ENCODE assay signal across 17 cellular contexts in the genomic region with DNA sequence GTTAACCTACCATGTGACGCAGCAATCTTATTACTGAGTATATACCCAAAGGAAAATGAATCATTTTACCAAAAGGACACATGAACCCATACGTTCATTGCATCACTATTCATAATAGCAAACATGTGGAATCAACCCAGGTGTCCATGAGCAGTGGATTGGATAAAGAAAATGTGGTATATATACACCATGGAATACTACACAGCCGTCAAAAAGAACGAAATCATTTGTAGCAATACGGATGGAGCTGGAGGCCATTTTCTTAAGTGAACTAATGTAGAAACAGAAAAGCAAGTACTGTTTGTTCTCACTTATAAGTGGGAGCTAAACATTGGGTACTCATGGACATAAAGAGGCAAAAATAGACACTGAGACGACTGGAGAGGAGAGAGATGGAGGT. TPM values are rescaled to one million over a fixed set of nuclear protein-coding genes. Genes with fewer than 3 reads are reported as not detected.
DNase-seq lines count a peak whose midpoint lies in the region; ATAC-seq and TF ChIP-seq lines count a peak whose summit lies in the region.
"Had no signal": no experiment of that assay in that cellular context is flagged by ENCODE, and none has a peak within 500 bp of the region (broad histone marks: within the 10 kb centered on the region; RNA-seq: fewer than 3 reads in every experiment).

No MANE protein-coding gene starts in this region.

- peaks cover 4% of the 10 kb centered on the region for H3K36me3 Mint-ChIP-seq in WTC11
- H3K36me3 Mint-ChIP-seq in activated naive CD4-positive, alpha-beta T cell treated with anti-CD3 and anti-CD28 coated beads, Interleukin-2, amount 10 ng/mL, durations not matched to agents 7 days and 5 days, result no peaks in the 10 kb centered on the region
- H3K36me3 Mint-ChIP-seq: CD14-positive monocyte; CD4-positive, alpha-beta memory T cell; IgD-negative memory B cell had no signal

- dilution Hi-C loops in IMR-90 (cut with HindIII; ENCODE audit: low sequenced_read_pairs, unreplicated experiment), result no loop called here

- H4K20me1 ChIP-seq in IMR-90 (ENCODE audit: insufficient read depth, low read length), result no peaks in the 10 kb centered on the region

- POLR2A ChIA-PET in IMR-90 (lab: Charles Lee; ENCODE audit: unreplicated experiment) (no interaction called here), WTC11 (lab: Charles Lee) (no interaction called here)

- no peak overlapping the region for H2BK5ac ChIP-seq in IMR-90 (ENCODE audit: low read depth, low read length, poor library complexity, severe bottlenecking)

- TF ChIP-seq CTCF in C4-2B (conservative IDR thresholded peaks at IDR 0.05) (no peak), IMR-90 (conservative IDR thresholded peaks at IDR 0.05; ENCODE audit: low read depth, low read length) (no peak), WTC11 (IDR thresholded peaks at IDR 0.05) (no peak), epithelial cell of esophagus (IDR thresholded peaks at IDR 0.05; ENCODE audit: insufficient read depth, low read depth, low read length, missing control alignments) (no peak), adrenal gland (IDR thresholded peaks at IDR 0.05) (no peak)

- H3K4me3 ChIP-seq in IMR-90 (ENCODE audit: insufficient read depth, low read depth, low read length), result no peak overlapping the region
- H3K4me3 ChIP-seq in epithelial cell of esophagus (ENCODE audit: low read length), result no peak overlapping the region
- H3K4me3 ChIP-seq in adrenal gland, result no peak overlapping the region
- H3K4me3 ChIP-seq: HAP-1 had no signal

- peaks cover 14% of the 10 kb centered on the region for H3K9me1 ChIP-seq in IMR-90 (ENCODE audit: insufficient read depth, low read length)

- no peak overlapping the region for H3K18ac ChIP-seq in IMR-90 (ENCODE audit: low read depth, low read length)

- no peak overlapping the region for H3K4me3 Mint-ChIP-seq in WTC11
- H3K4me3 Mint-ChIP-seq in activated naive CD4-positive, alpha-beta T cell treated with anti-CD3 and anti-CD28 coated beads, Interleukin-2, amount 10 ng/mL, durations not matched to agents 7 days and 5 days, result no peak overlapping the region
- H3K4me3 Mint-ChIP-seq: CD14-positive monocyte; CD4-positive, alpha-beta memory T cell; IgD-negative memory B cell had no signal

- no peak overlapping the region for H2AFZ ChIP-seq in IMR-90 (replicated peaks; ENCODE audit: low read length, poor library complexity)

- no peak overlapping the region for H3K9ac ChIP-seq in IMR-90 (ENCODE audit: low read depth, low read length)

- in situ Hi-C loops in IMR-90 (cut with MboI; ENCODE audit: low sequenced_read_pairs), result no loop called here

- no peak overlapping the region for H3K4ac ChIP-seq in IMR-90 (ENCODE audit: low read depth, low read length)

- H2BK20ac ChIP-seq in IMR-90 (ENCODE audit: low read depth, low read length), result no peak overlapping the region

- H3K36me3 ChIP-seq in IMR-90 (ENCODE audit: control insufficient read depth, insufficient read depth, low read length), result no peaks in the 10 kb centered on the region
- H3K36me3 ChIP-seq in adrenal gland (replicated peaks in 1 of 2), result no peaks in the 10 kb centered on the region
- H3K36me3 ChIP-seq: HAP-1 had no signal

- H3K27ac ChIP-seq in C4-2B (peak overlapping the region; percentile 67), IMR-90 (ENCODE audit: insufficient read depth, low read length) (no peak overlapping the region), adrenal gland (no peak overlapping the region)
- H3K27ac ChIP-seq: HL-60 had no signal

- ATAC-seq in IMR-90 (ENCODE audit: low read depth), result no peak
- ATAC-seq in WTC11, result no peak
- no peak for ATAC-seq in HG03139 (IDR thresholded peaks at IDR 0.05; ENCODE audit: unreplicated experiment)
- ATAC-seq in GM18511 (IDR thresholded peaks at IDR 0.05; ENCODE audit: unreplicated experiment), result no peak

- H4K8ac ChIP-seq in IMR-90 (ENCODE audit: low read depth in 2 of 2, low read length in 2 of 2), result no peak overlapping the region

- no peak for TF ChIP-seq RAD21 in IMR-90 (IDR thresholded peaks at IDR 0.05; ENCODE audit: low read length)

- H3K9me3 ChIP-seq in IMR-90 (ENCODE audit: control insufficient read depth, insufficient read depth, low read length), result no peaks in the 10 kb centered on the region
- no peaks in the 10 kb centered on the region for H3K9me3 ChIP-seq in adrenal gland (replicated peaks in 1 of 3)
- H3K9me3 ChIP-seq: HAP-1 had no signal

- H4K5ac ChIP-seq in IMR-90 (ENCODE audit: low read depth, low read length), result no peak overlapping the region

- H3K4me2 ChIP-seq in IMR-90 (ENCODE audit: low read depth, low read length), result no peak overlapping the region

- H2AK9ac ChIP-seq in IMR-90 (replicated peaks; ENCODE audit: low read depth, low read length, poor library complexity), result no peak overlapping the region

- H2BK120ac ChIP-seq in IMR-90 (ENCODE audit: low read depth, low read length), result no peak overlapping the region

- H3K23ac ChIP-seq in IMR-90 (ENCODE audit: low read depth, low read length), result no peak overlapping the region

- H3K27me3 Mint-ChIP-seq in WTC11 (ENCODE audit: low read depth), result no peaks in the 10 kb centered on the region
- H3K27me3 Mint-ChIP-seq in activated naive CD4-positive, alpha-beta T cell treated with anti-CD3 and anti-CD28 coated beads, Interleukin-2, amount 10 ng/mL, durations not matched to agents 7 days and 5 days, result peaks cover 10% of the 10 kb centered on the region

- CTCF ChIA-PET in IMR-90 (lab: Yijun Ruan, JAX), result interaction anchor here (0.6 to 1.4 kb wide), 3 partner anchors 11 to 66 kb away, joined by 3 to 5 read pairs (median 4); no protein-coding TSS in a partner anchor
- CTCF ChIA-PET in WTC11 (lab: Charles Lee), result interaction anchor here (0.6 to 1.9 kb wide), 7 partner anchors 9 to 100 kb away, joined by 3 to 14 read pairs (median 4); no protein-coding TSS in a partner anchor
- CTCF ChIA-PET in activated naive CD4-positive, alpha-beta T cell treated with anti-CD3 and anti-CD28 coated beads, Interleukin-2, amount 10 ng/mL, durations not matched to agents 7 days and 5 days (lab: Charles Lee), result no interaction called here

- peaks cover 14% of the 10 kb centered on the region for H3K4me1 Mint-ChIP-seq in WTC11
- H3K4me1 Mint-ChIP-seq in activated naive CD4-positive, alpha-beta T cell treated with anti-CD3 and anti-CD28 coated beads, Interleukin-2, amount 10 ng/mL, durations not matched to agents 7 days and 5 days, result no peaks in the 10 kb centered on the region
- H3K4me1 Mint-ChIP-seq: CD4-positive, alpha-beta memory T cell had no signal

- H3K4me1 ChIP-seq in IMR-90 (ENCODE audit: control insufficient read depth, insufficient read depth, low read length) (peaks cover 25% of the 10 kb centered on the region), adrenal gland (replicated peaks in 1 of 2) (no peaks in the 10 kb centered on the region)
- H3K4me1 ChIP-seq: HAP-1 had no signal

- 0 out of 2 replicates have a peak overlapping the region, but pooled peaks have one; percentile 9 for H2AK5ac ChIP-seq in IMR-90 (ENCODE audit: low read depth, low read length)

- H3K79me1 ChIP-seq in IMR-90 (ENCODE audit: low read depth in 1 of 2, low read length in 2 of 2), result no peaks in the 10 kb centered on the region

- H3K56ac ChIP-seq in IMR-90 (ENCODE audit: extremely low read depth, insufficient read depth, low read length), result no peak overlapping the region

- H3K27ac Mint-ChIP-seq in WTC11, result no peak overlapping the region
- no peak overlapping the region for H3K27ac Mint-ChIP-seq in activated naive CD4-positive, alpha-beta T cell treated with anti-CD3 and anti-CD28 coated beads, Interleukin-2, amount 10 ng/mL, durations not matched to agents 7 days and 5 days
- H3K27ac Mint-ChIP-seq: CD14-positive monocyte; CD4-positive, alpha-beta memory T cell; IgD-negative memory B cell had no signal

- WGBS in IMR-90 (ENCODE audit: extremely low coverage in 2 of 2, insufficient read length in 1 of 2), 2 experiments, result no CpG with 5 or more reads among the region's 6 CpGs
- 92 to 95% (median 93%) methylated on average over 6 of the region's 6 CpGs for whole genome bisulfite sequencing in adrenal gland, 4 donors

- DNase-seq in IMR-90, result no peak
- no peak for DNase-seq in WTC11 (ENCODE audit: low spot score)
- DNase-seq in epithelial cell of esophagus (ENCODE audit: low read depth), result peak; percentile 20
- DNase-seq in activated naive CD4-positive, alpha-beta T cell treated with anti-CD3 and anti-CD28 coated beads, Interleukin-2, amount 10 ng/mL, durations not matched to agents 7 days and 5 days, result no peak
- no peak for DNase-seq in adrenal gland
- DNase-seq: AML-193; CD4-positive, alpha-beta memory T cell; DMS79 treated with DMSO at 0.1 percent for 48 hours; GF-D8; KG1 had no signal

- H3K9me3 Mint-ChIP-seq in WTC11, result peaks cover 4% of the 10 kb centered on the region
- H3K9me3 Mint-ChIP-seq in activated naive CD4-positive, alpha-beta T cell treated with anti-CD3 and anti-CD28 coated beads, Interleukin-2, amount 10 ng/mL, durations not matched to agents 7 days and 5 days, result no peaks in the 10 kb centered on the region
- H3K9me3 Mint-ChIP-seq: CD14-positive monocyte; CD4-positive, alpha-beta memory T cell; IgD-negative memory B cell had no signal

- TF ChIP-seq POLR2A in IMR-90 (IDR thresholded peaks at IDR 0.05; ENCODE audit: low read depth, low read length) (no peak), adrenal gland (IDR thresholded peaks at IDR 0.05) (no peak)

- H3K14ac ChIP-seq in IMR-90 (replicated peaks; ENCODE audit: low read depth, low read length), result no peak overlapping the region

- intact Hi-C loops in IMR-90 (cut with micrococcal nuclease) (no loop called here), adrenal gland (cut with DNase I) (no loop called here)

- no peak overlapping the region for H2BK15ac ChIP-seq in IMR-90 (ENCODE audit: low read depth, low read length)

- no peak overlapping the region for H4K91ac ChIP-seq in IMR-90 (ENCODE audit: insufficient read depth, low read depth, low read length)

- no peaks in the 10 kb centered on the region for H3K27me3 ChIP-seq in IMR-90 (ENCODE audit: control insufficient read depth, insufficient read depth, low read length)
- no peaks in the 10 kb centered on the region for H3K27me3 ChIP-seq in adrenal gland

- BruUV-seq in IMR-90 (replicated peaks; lab: Mats Ljungman, UMichigan), result no TSS peak

TF ChIP-seq in WTC11, 78 proteins besides CTCF, POLR2A, EP300 and RAD21 (continues in another document):
- TF ChIP-seq SMAD4 (CRISPR knock-in tag; IDR thresholded peaks at IDR 0.05), result no peak

RNA-seq across cellular contexts. Expression of gene TBPL1, which starts 44.2 kb away (rescaled TPM):
- total RNA-seq in IMR-90 (2012; rRNA removed) (25.6 and 38.3 TPM in 2 replicates), WTC11 (2021) (39.8 to 44.0 TPM (median 42.1 TPM) in 3 replicates), adrenal gland (10 to 100 TPM in 6 of 8 donors, 1 to 10 TPM in 2; 5.1 to 18.7 (median 13.6) TPM)
- polyA plus RNA-seq in IMR-90 (2012; rRNA removed) (32.5 and 34.0 TPM in 2 replicates), adrenal gland (10 to 100 TPM; 16.6 to 21.0 (median 17.0) TPM)
- polyA plus RNA-seq in IMR-90 (2012; cell fraction: cytosol; rRNA removed), result 6.6 and 14.8 TPM in 2 replicates
- polyA plus RNA-seq in IMR-90 (2012; cell fraction: nucleus; rRNA removed; ENCODE audit: low replicate concordance), result 7.1 and 25.3 TPM in 2 replicates

RNA-seq across cellular contexts. Expression of gene SLC2A12, which starts 55.2 kb away (rescaled TPM):
- total RNA-seq in IMR-90 (2012; rRNA removed), result 11.5 and 12.5 TPM in 2 replicates
- polyA plus RNA-seq in IMR-90 (2012; rRNA removed), result 4.8 and 5.8 TPM in 2 replicates
- polyA plus RNA-seq in IMR-90 (2012; cell fraction: cytosol; rRNA removed), result 1.6 and 2.4 TPM in 2 replicates
- polyA plus RNA-seq in IMR-90 (2012; cell fraction: nucleus; rRNA removed; ENCODE audit: low replicate concordance), result 0.59 and 3.6 TPM in 2 replicates
- 3.3 to 4.4 TPM (median 4.1 TPM) in 3 replicates for total RNA-seq in WTC11 (2021)
- total RNA-seq in adrenal gland, result 1 to 10 TPM in 5 of 8 donors, under 1 TPM in 3; 0.49 to 2.4 (median 1.8) TPM
- polyA plus RNA-seq in adrenal gland, result 1 to 10 TPM in 1 of 3 donors, under 1 TPM in 2; 0.37 to 1.5 (median 0.40) TPM
- total RNA-seq: CD4-positive, alpha-beta memory T cell had no signal
- polyA plus RNA-seq: CD4-positive, alpha-beta memory T cell; IgD-negative memory B cell had no signal
